Comparison of ENCODE assay signal across 28 cellular contexts in the genomic region with DNA sequence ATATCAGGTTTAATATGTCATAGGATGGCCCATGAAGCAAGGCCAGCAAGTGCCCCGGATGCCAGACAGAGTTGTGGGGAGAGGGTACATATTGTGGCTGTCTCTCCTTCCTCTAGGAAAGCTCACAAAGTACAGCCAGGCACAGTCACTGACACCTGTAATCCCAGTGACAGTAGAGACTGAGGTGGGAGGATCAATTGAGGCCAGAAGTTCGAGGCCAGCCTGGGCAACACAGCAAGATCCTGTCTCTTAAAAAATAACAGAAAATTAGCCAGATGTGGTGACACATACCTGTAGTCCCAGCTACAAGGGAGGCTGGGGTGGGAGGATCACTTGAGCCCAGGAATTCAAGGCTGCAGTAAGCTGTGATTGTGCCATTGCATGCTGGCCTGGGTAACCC. TPM values are rescaled to one million over a fixed set of nuclear protein-coding genes. Genes with fewer than 3 reads are reported as not detected.
"Had no signal": no experiment of that assay in that cellular context is flagged by ENCODE, and none has a peak within 500 bp of the region (broad histone marks: within the 10 kb centered on the region; RNA-seq: fewer than 3 reads in every experiment).

No MANE protein-coding gene starts in this region.

- DNase-seq: activated CD4-positive, alpha-beta T cell treated with anti-CD3 and anti-CD28 coated beads for 48 hours; activated CD4-positive, alpha-beta T cell treated with anti-CD3 and anti-CD28 coated beads, Interleukin-2, amount 50 U/mL, for 4 hours; activated CD4-positive, CD25-positive, alpha-beta regulatory T cell treated with anti-CD3 and anti-CD28 coated beads, Interleukin-2, amount 50 U/mL, for 72 hours; activated CD8-positive, alpha-beta memory T cell treated with anti-CD3 and anti-CD28 coated beads for 24 hours; activated gamma-delta T cell; activated naive CD4-positive, alpha-beta T cell treated with anti-CD3 and anti-CD28 coated beads for 36 hours; activated T-cell treated with anti-CD3 and anti-CD28 coated beads, Interleukin-2, amount 50 U/mL, for 4 hours; brain microvascular endothelial cell; MG63; MV-4-11; NCI-H1092 treated with DMSO at 0.1 percent for 48 hours; NCI-H1417 treated with DMSO at 0.1 percent for 48 hours; NCI-H1694; NCI-H2029; NCI-H2107; NCI-H345; NCI-H510A; NCI-H526 treated with DMSO at 0.1 percent for 48 hours; Peyer's patch; SHP77 had no signal

- H3K9me3 ChIP-seq: MG63, Peyer's patch, SJSA1 had no signal

- H3K4me3 Mint-ChIP-seq: activated naive CD4-positive, alpha-beta T cell treated with anti-CD3 and anti-CD28 coated beads for 36 hours; activated naive CD8-positive, alpha-beta T cell; activated T-cell treated with anti-CD3 and anti-CD28 coated beads, Interleukin-2, amount 50 U/mL, for 4 hours; activated T-helper 17 cell treated with anti-CD3 and anti-CD28 coated beads, Interleukin-2, amount 50 U/mL, for 72 hours; IgD-negative memory B cell; T-helper 1 cell treated with Interleukin-12 subunit alpha and Interleukin-12 subunit beta and Interleukin-4 antibody, amounts not matched to agents 30 μg/mL and 1 μg/mL, for 36 hours had no signal

- H3K36me3 Mint-ChIP-seq: activated naive CD8-positive, alpha-beta T cell; IgD-negative memory B cell had no signal

- H3K4me2 ChIP-seq: KMS-11 had no signal

- H3K36me3 ChIP-seq: brain microvascular endothelial cell, MG63, Peyer's patch, SJSA1 had no signal

- H3K4me3 ChIP-seq: MG63, Peyer's patch, SJSA1 had no signal

- H3K27me3 ChIP-seq: MG63, Peyer's patch, SJSA1 had no signal

- H3K27ac Mint-ChIP-seq: activated naive CD4-positive, alpha-beta T cell treated with anti-CD3 and anti-CD28 coated beads for 36 hours; activated naive CD8-positive, alpha-beta T cell; activated T-helper 17 cell treated with anti-CD3 and anti-CD28 coated beads, Interleukin-2, amount 50 U/mL, for 72 hours; IgD-negative memory B cell; T-helper 1 cell treated with Interleukin-12 subunit alpha and Interleukin-12 subunit beta and Interleukin-4 antibody, amounts not matched to agents 30 μg/mL and 1 μg/mL, for 36 hours had no signal

- H3K27me3 Mint-ChIP-seq: activated naive CD8-positive, alpha-beta T cell had no signal

- H3K4me1 Mint-ChIP-seq: activated T-helper 17 cell treated with anti-CD3 and anti-CD28 coated beads, Interleukin-2, amount 50 U/mL, for 72 hours had no signal

- H3K27ac ChIP-seq: brain microvascular endothelial cell, KMS-11, Peyer's patch, SJSA1 had no signal

- H3K9me3 Mint-ChIP-seq: activated naive CD4-positive, alpha-beta T cell treated with anti-CD3 and anti-CD28 coated beads for 36 hours; activated T-cell treated with anti-CD3 and anti-CD28 coated beads, Interleukin-2, amount 50 U/mL, for 4 hours; activated T-helper 17 cell treated with anti-CD3 and anti-CD28 coated beads, Interleukin-2, amount 50 U/mL, for 72 hours; T-helper 1 cell treated with Interleukin-12 subunit alpha and Interleukin-12 subunit beta and Interleukin-4 antibody, amounts not matched to agents 30 μg/mL and 1 μg/mL, for 36 hours had no signal

- ATAC-seq: activated T-cell treated with anti-CD3 and anti-CD28 coated beads, Interleukin-2, amount 50 U/mL, for 4 hours; activated T-helper 17 cell treated with anti-CD3 and anti-CD28 coated beads, Interleukin-2, amount 50 U/mL, for 72 hours; SK-N-SH treated with all-trans-retinoic acid at 6 μM for 48 hours had no signal

- H3K9ac ChIP-seq: KMS-11 had no signal

RNA-seq across cellular contexts. Expression of a gene that starts 32.3 kb away (rescaled TPM):
- total RNA-seq: activated T-cell treated with anti-CD3 and anti-CD28 coated beads, Interleukin-2, amount 50 U/mL, for 4 hours; activated T-helper 17 cell treated with anti-CD3 and anti-CD28 coated beads, Interleukin-2, amount 50 U/mL, for 72 hours; cardiac septum; Peyer's patch; SJSA1 had no signal
- polyA plus RNA-seq: IgD-negative memory B cell had no signal

RNA-seq across cellular contexts. Expression of a gene that starts 46.6 kb away (rescaled TPM):
- total RNA-seq: activated naive CD4-positive, alpha-beta T cell treated with anti-CD3 and anti-CD28 coated beads for 36 hours; activated T-cell treated with anti-CD3 and anti-CD28 coated beads, Interleukin-2, amount 50 U/mL, for 4 hours; activated T-helper 17 cell treated with anti-CD3 and anti-CD28 coated beads, Interleukin-2, amount 50 U/mL, for 72 hours; cardiac septum; Peyer's patch; SJSA1 had no signal
- polyA plus RNA-seq: IgD-negative memory B cell had no signal
